2 cellular contexts compared by ENCODE assay signal in the genomic region with DNA sequence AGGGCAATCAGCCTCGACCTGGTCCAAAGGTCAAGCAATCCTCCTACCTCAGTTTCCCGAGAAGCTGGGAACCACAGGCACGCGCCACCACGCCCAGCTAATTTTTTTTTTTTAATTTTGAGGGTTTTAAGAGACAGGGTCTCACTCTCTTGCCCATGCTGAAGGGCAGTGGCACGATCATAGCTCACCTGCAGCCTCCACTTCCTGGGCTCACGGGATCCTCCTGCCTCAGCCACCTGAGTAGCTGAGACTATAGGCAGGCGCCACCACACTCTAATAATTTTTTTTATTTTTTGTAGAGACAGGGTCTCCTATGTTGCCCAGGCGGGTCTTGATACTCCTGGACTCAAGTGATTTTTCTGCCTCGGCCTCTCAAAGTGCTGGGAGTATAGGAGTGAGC.
TF ChIP-seq lines count a peak whose summit lies in the region.

No MANE protein-coding gene starts in this region.

TF ChIP-seq in HEK293, 187 proteins besides CTCF, POLR2A, EP300 and RAD21 (continued from another document):
- no peak for TF ChIP-seq MYNN (tag by site-specific recombination; IDR thresholded peaks at IDR 0.05; ENCODE audit: borderline replicate concordance)
- TF ChIP-seq, protein P1, sequence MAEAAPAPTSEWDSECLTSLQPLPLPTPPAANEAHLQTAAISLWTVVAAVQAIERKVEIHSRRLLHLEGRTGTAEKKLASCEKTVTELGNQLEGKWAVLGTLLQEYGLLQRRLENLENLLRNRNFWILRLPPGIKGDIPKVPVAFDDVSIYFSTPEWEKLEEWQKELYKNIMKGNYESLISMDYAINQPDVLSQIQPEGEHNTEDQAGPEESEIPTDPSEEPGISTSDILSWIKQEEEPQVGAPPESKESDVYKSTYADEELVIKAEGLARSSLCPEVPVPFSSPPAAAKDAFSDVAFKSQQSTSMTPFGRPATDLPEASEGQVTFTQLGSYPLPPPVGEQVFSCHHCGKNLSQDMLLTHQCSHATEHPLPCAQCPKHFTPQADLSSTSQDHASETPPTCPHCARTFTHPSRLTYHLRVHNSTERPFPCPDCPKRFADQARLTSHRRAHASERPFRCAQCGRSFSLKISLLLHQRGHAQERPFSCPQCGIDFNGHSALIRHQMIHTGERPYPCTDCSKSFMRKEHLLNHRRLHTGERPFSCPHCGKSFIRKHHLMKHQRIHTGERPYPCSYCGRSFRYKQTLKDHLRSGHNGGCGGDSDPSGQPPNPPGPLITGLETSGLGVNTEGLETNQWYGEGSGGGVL (tag by site-specific recombination; IDR thresholded peaks at IDR 0.05): no peak
- TF ChIP-seq ZNF548 (tag by site-specific recombination; IDR thresholded peaks at IDR 0.05): no peak
- no peak for TF ChIP-seq ZNF23 (tag by site-specific recombination; IDR thresholded peaks at IDR 0.05; ENCODE audit: borderline replicate concordance)
- 0 out of 2 replicates have a peak, but pooled peaks have one; percentile 38 for TF ChIP-seq ZNF121 (tag by site-specific recombination; IDR thresholded peaks at IDR 0.05)
- TF ChIP-seq, protein P2, sequence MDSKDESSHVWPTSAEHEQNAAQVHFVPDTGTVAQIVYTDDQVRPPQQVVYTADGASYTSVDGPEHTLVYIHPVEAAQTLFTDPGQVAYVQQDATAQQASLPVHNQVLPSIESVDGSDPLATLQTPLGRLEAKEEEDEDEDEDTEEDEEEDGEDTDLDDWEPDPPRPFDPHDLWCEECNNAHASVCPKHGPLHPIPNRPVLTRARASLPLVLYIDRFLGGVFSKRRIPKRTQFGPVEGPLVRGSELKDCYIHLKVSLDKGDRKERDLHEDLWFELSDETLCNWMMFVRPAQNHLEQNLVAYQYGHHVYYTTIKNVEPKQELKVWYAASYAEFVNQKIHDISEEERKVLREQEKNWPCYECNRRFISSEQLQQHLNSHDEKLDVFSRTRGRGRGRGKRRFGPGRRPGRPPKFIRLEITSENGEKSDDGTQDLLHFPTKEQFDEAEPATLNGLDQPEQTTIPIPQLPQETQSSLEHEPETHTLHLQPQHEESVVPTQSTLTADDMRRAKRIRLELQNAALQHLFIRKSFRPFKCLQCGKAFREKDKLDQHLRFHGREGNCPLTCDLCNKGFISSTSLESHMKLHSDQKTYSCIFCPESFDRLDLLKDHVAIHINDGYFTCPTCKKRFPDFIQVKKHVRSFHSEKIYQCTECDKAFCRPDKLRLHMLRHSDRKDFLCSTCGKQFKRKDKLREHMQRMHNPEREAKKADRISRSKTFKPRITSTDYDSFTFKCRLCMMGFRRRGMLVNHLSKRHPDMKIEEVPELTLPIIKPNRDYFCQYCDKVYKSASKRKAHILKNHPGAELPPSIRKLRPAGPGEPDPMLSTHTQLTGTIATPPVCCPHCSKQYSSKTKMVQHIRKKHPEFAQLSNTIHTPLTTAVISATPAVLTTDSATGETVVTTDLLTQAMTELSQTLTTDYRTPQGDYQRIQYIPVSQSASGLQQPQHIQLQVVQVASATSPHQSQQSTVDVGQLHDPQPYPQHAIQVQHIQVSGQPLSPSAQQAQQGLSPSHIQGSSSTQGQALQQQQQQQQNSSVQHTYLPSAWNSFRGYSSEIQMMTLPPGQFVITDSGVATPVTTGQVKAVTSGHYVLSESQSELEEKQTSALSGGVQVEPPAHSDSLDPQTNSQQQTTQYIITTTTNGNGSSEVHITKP (tag by site-specific recombination; IDR thresholded peaks at IDR 0.05): no peak

TF ChIP-seq in GM12878, 131 proteins besides CTCF, POLR2A, EP300 and RAD21:
- TF ChIP-seq, protein P3, sequence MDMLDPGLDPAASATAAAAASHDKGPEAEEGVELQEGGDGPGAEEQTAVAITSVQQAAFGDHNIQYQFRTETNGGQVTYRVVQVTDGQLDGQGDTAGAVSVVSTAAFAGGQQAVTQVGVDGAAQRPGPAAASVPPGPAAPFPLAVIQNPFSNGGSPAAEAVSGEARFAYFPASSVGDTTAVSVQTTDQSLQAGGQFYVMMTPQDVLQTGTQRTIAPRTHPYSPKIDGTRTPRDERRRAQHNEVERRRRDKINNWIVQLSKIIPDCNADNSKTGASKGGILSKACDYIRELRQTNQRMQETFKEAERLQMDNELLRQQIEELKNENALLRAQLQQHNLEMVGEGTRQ (IDR thresholded peaks at IDR 0.05; ENCODE audit: borderline replicate concordance, low read depth, low read length): no peak
- no peak for TF ChIP-seq POU2F2 (IDR thresholded peaks at IDR 0.05; ENCODE audit: borderline replicate concordance, low read depth, low read length)
- TF ChIP-seq ASH2L (IDR thresholded peaks at IDR 0.05; ENCODE audit: borderline replicate concordance, low read depth): no peak
